In genomic region chr5:96483878-96484277, GRCh38 we compare ENCODE assay signal across 12 cellular contexts. TPM values are rescaled to one million over a fixed set of nuclear protein-coding genes. Genes with fewer than 3 reads are reported as not detected.
DNase-seq lines count a peak whose midpoint lies in the region; ATAC-seq, FAIRE-seq and TF ChIP-seq lines count a peak whose summit lies in the region.
"Had no signal": no experiment of that assay in that cellular context is flagged by ENCODE, and none has a peak within 500 bp of the region (broad histone marks: within the 10 kb centered on the region; RNA-seq: fewer than 3 reads in every experiment).

No MANE protein-coding gene starts in this region.

- no peaks in the 10 kb centered on the region for H3K9me3 ChIP-seq in GM12878 (replicated peaks; ENCODE audit: control insufficient read depth, insufficient read depth, low read length)

- TF ChIP-seq CTCF in LNCaP clone FGC (IDR thresholded peaks at IDR 0.05; ENCODE audit: control insufficient read depth, extremely low read depth, insufficient read depth) = no peak
- no peak for TF ChIP-seq CTCF in GM12878 (IDR thresholded peaks at IDR 0.05 in 2 of 3, conservative IDR thresholded peaks at IDR 0.05 in 1 of 3; ENCODE audit: control insufficient read depth in 2 of 3, extremely low read depth in 1 of 3, insufficient read depth in 1 of 3, low read depth in 3 of 3, low read length in 3 of 3)

- no peak for TF ChIP-seq POLR2A in GM12878 (IDR thresholded peaks at IDR 0.05; ENCODE audit: low read depth, low read length)

- POLR2A ChIA-PET in GM12878 (lab: Charles Lee) = no interaction called here

- peak; percentile 49 for FAIRE-seq in GM12878 (lab: Jason Lieb, UNC)

- intact Hi-C loops in GM12878 (cut with micrococcal nuclease; ENCODE audit: unreplicated experiment) = no loop called here

- H3K27me3 ChIP-seq in GM12878 (replicated peaks in 1 of 2; ENCODE audit: control insufficient read depth in 2 of 2, insufficient read depth in 2 of 2, low read length in 1 of 2) = no peaks in the 10 kb centered on the region

- CTCF ChIA-PET in GM12878 (lab: Yijun Ruan, JAX) = interaction anchor here (1.1 to 1.5 kb wide), 2 partner anchors 44 to 147 kb away, joined by 3 to 9 read pairs; no protein-coding TSS in a partner anchor

- RAD21 ChIA-PET in GM12878 (lab: Charles Lee; ENCODE audit: unreplicated experiment) = no interaction called here

- H3K4me3 ChIP-seq in LNCaP clone FGC (ENCODE audit: low read depth, low read length) (no peak overlapping the region), GM12878 (no peak overlapping the region)

- no peaks in the 10 kb centered on the region for H4K20me1 ChIP-seq in GM12878 (ENCODE audit: control insufficient read depth, insufficient read depth)

- no peaks in the 10 kb centered on the region for H3K4me1 ChIP-seq in GM12878 (ENCODE audit: control insufficient read depth, insufficient read depth, low read length)

- H3K79me2 ChIP-seq in GM12878 (ENCODE audit: control insufficient read depth, insufficient read depth, low read length) = no peaks in the 10 kb centered on the region

- no peak overlapping the region for H3K27ac ChIP-seq in GM12878 (ENCODE audit: control insufficient read depth, insufficient read depth)
- H3K27ac ChIP-seq: 22Rv1 had no signal

- TF ChIP-seq EP300 in GM12878 (IDR thresholded peaks at IDR 0.05; ENCODE audit: borderline replicate concordance in 1 of 2, control insufficient read depth in 1 of 2, low read depth in 2 of 2, low read length in 2 of 2) = no peak

- no peak overlapping the region for H3K9ac ChIP-seq in GM12878 (ENCODE audit: control insufficient read depth, insufficient read depth, low read length)

- TF ChIP-seq RAD21 in GM12878 (IDR thresholded peaks at IDR 0.05; ENCODE audit: insufficient read depth, low read depth, low read length) = no peak

- H2AFZ ChIP-seq in GM12878 (ENCODE audit: control insufficient read depth, low read depth, low read length) = no peak overlapping the region

- WGBS in GM12878 (ENCODE audit: insufficient coverage, insufficient replicate concordance, low lambda C conversion rate, missing lambda C conversion rate) = 69% methylated on average over 2 of the region's 2 CpGs

- no peaks in the 10 kb centered on the region for H3K36me3 ChIP-seq in GM12878 (ENCODE audit: control insufficient read depth in 2 of 2, insufficient read depth in 2 of 2, low read length in 1 of 2)

- in situ Hi-C loops in GM12878 (cut with MboI) = no loop called here

- no peak overlapping the region for H3K4me2 ChIP-seq in GM12878 (ENCODE audit: control insufficient read depth, insufficient read depth)

- BruUV-seq in GM12878 (replicated peaks; lab: Mats Ljungman, UMichigan) = no TSS peak

- SMC1A ChIA-PET in GM12878 (lab: Charles Lee; ENCODE audit: uncharacterized antibody, unreplicated experiment) = interaction anchor here (0.6 to 1.3 kb wide), 2 partner anchors 16 to 648 kb away, joined by 3 read pairs; no protein-coding TSS in a partner anchor

- peak; percentile 53; the same call in 2 of the 3 replicates for ATAC-seq in GM12878
- ATAC-seq in HG03469 (IDR thresholded peaks at IDR 0.05; ENCODE audit: unreplicated experiment) = no peak
- ATAC-seq in GM21526 (IDR thresholded peaks at IDR 0.05; ENCODE audit: low FRiP score, unreplicated experiment) = no peak
- ATAC-seq: naive thymus-derived CD8-positive, alpha-beta T cell had no signal

- DNase-seq in DMS53 (lab: John Stamatoyannopoulos, UW) (peak; percentile 59), DMS53 treated with DMSO at 0.1 percent for 48 hours (lab: John Stamatoyannopoulos, UW; ENCODE audit: unreplicated experiment) (no peak), LNCaP clone FGC (ENCODE audit: low read depth) (peak; percentile 56), GM12878 (ENCODE audit: low read depth, low spot score) (no peak), lung microvascular endothelial cell (ENCODE audit: low read depth in 2 of 2) (peak; percentile 69), NCI-H146 (lab: John Stamatoyannopoulos, UW) (no peak)
- DNase-seq: NCI-H526 treated with DMSO at 0.1 percent for 48 hours had no signal

TF ChIP-seq in GM12878, 131 proteins besides CTCF, POLR2A, EP300 and RAD21:
- TF ChIP-seq REST (IDR thresholded peaks at IDR 0.05; ENCODE audit: low read depth, low read length) = peak; percentile 92
- no peak for TF ChIP-seq ZNF687 (IDR thresholded peaks at IDR 0.05)

RNA-seq across cellular contexts. Expression of gene PCSK1, which starts 50.8 kb away (rescaled TPM):
- not detected in 2 replicates for total RNA-seq in GM12878 (2013; cell fraction: nucleolus; rRNA removed)
- 0.05 and 0.06 TPM in 2 replicates for total RNA-seq in GM12878 (2014; rRNA removed)
- total RNA-seq in GM12878 (2014; rRNA removed; fragmentation: Illumina TruSeq; extraction: Trizol) = not detected in 2 replicates
- 0.08 TPM in 1 of 2 replicates, not detected in the other for total RNA-seq in GM12878 (2021)
- polyA plus RNA-seq in GM12878 (2011; ENCODE audit: low read depth) = not detected
- polyA plus RNA-seq in GM12878 (2011; rRNA removed) = 0.20 and 0.35 TPM in 2 replicates
- polyA plus RNA-seq in GM12878 (2011; cell fraction: cytosol; rRNA removed) = 0.04 and 0.05 TPM in 2 replicates
- polyA plus RNA-seq in GM12878 (2011; cell fraction: nucleus; rRNA removed) = 0.09 and 0.26 TPM in 2 replicates
- polyA plus RNA-seq in GM12878 (2012) = not detected in 2 replicates
- polyA plus RNA-seq in GM12878 (2014; fragmentation: Illumina TruSeq; extraction: Trizol) = 0.03 and 0.10 TPM in 2 replicates
- under 1 TPM in 1 of 2 experiments, not detected in 1; 0.06 TPM for polyA plus RNA-seq in GM12878 (2014; fragmentation: Nextera tagmentation; extraction: Ambion mirVana)
- 0.01 TPM in 1 of 2 replicates, not detected in the other for polyA plus RNA-seq in GM12878 (2014; rRNA removed)
- polyA plus RNA-seq in GM12878 (2016; fragmentation: Nextera tagmentation; extraction: Ambion mirVana) = under 1 TPM in 1 of 2 experiments, not detected in 1; 0.24 TPM
- 0.05 and 0.66 TPM in 2 replicates for polyA minus RNA-seq in GM12878 (2011; rRNA and poly(A)+ RNA removed)
- 0.83 TPM in 1 of 2 replicates, not detected in the other for polyA minus RNA-seq in GM12878 (2011; cell fraction: cytosol; rRNA and poly(A)+ RNA removed)
- 0.29 TPM in 1 of 2 replicates, not detected in the other for polyA minus RNA-seq in GM12878 (2011; cell fraction: nucleus; rRNA and poly(A)+ RNA removed)
- under 0.01 and 0.22 TPM in 2 replicates for total RNA-seq in lung microvascular endothelial cell
- total RNA-seq: activated CD8-positive, alpha-beta memory T cell treated with anti-CD3 and anti-CD28 coated beads for 36 hours; naive thymus-derived CD8-positive, alpha-beta T cell had no signal
- polyA plus RNA-seq: naive thymus-derived CD8-positive, alpha-beta T cell had no signal

Comparison
In these comparisons a context has a peak if more than half of its experiments do, and no peak if none do; other contexts are left out.
1. DNase-seq: peak in DMS53 (single experiment), LNCaP clone FGC (single experiment) and lung microvascular endothelial cell (2 of 2); none in DMS53 treated with DMSO at 0.1 percent for 48 hours (single experiment), GM12878 (single experiment) and NCI-H146 (single experiment).